In the genomic region with DNA sequence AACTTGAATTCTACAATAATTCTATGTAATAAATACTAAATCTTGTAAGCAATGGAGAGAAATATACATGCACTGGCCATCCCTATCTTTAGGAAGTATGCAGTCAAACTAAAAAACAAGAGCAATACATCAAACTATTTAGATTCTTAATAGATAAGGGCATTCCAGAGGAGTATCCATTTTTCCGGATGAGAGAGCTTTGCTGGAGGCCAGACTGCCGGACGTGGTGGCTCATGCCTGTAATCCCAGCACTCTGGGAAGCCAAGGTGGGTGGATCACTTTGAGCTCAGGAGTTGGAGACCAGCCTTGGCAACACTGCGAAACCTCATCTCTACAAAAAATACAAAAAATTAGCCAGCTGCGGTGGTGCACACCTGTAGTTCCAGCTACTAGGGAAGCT, we compare ENCODE assay signal across 25 cellular contexts.
"Had no signal": no experiment of that assay in that cellular context is flagged by ENCODE, and none has a peak within 500 bp of the region (broad histone marks: within the 10 kb centered on the region; RNA-seq: fewer than 3 reads in every experiment).

No MANE protein-coding gene starts in this region.

- DNase-seq: cerebellar nuclear complex; effector memory CD8-positive, alpha-beta T cell; foreskin keratinocyte; heart left ventricle; hippocampal formation; islet precursor cell; left cardiac atrium; left ventricle myocardium inferior; lower lobe of right lung; psoas muscle; retina; spleen; stimulated activated CD4-positive, alpha-beta T cell treated with anti-CD3 and anti-CD28 coated beads, Interleukin-15, amount 100 ng/mL, for 24 hours; stimulated activated CD4-positive, alpha-beta T cell treated with anti-CD3 and anti-CD28 coated beads, Interleukin-1b, Interleukin-23, amount 100 ng/mL, for 48 hours; stimulated activated CD4-positive, alpha-beta T cell treated with anti-CD3 and anti-CD28 coated beads, Interleukin-4, amount 100 ng/mL, for 24 hours; stimulated activated naive B cell treated with anti-CD40 and anti-IgM and Interleukin-4, amounts not matched to agents 10 μg/mL and 1 μg/mL and 100 μg/mL, for 72 hours; stimulated activated naive CD8-positive, alpha-beta T cell treated with anti-CD3 and anti-CD28 coated beads, Interleukin-15, amount 100 ng/mL, for 72 hours; substantia nigra; transverse colon had no signal

- H3K36me3 Mint-ChIP-seq: mesothelial cell of epicardium; natural killer cell treated with Interleukin-12 subunit alpha and Interleukin-12 subunit beta and Interleukin-15 and Interleukin-18, amount 100 ng/mL, for 72 hours; stimulated activated naive B cell treated with anti-CD40 and anti-IgM and Interleukin-4, amounts not matched to agents 10 μg/mL and 1 μg/mL and 100 μg/mL, for 72 hours had no signal

- H3K4me1 Mint-ChIP-seq: memory B cell; stimulated activated naive B cell treated with anti-CD40 and anti-IgM and Interleukin-4, amounts not matched to agents 10 μg/mL and 1 μg/mL and 100 μg/mL, for 72 hours; stimulated activated naive CD8-positive, alpha-beta T cell treated with anti-CD3 and anti-CD28 coated beads, Interleukin-15, amount 100 ng/mL, for 72 hours had no signal

- H3K27me3 ChIP-seq: spleen, transverse colon had no signal

- H3K36me3 ChIP-seq: heart left ventricle, left ventricle myocardium inferior, lower lobe of right lung, neural progenitor cell, spleen, thoracic aorta, transverse colon had no signal

- H3K4me3 Mint-ChIP-seq: dendritic cell treated with granulocyte-macrophage colony-stimulating factor and Interleukin-4, amounts not matched to agents 40 ng/mL and 50 ng/mL, for 4 days; effector memory CD8-positive, alpha-beta T cell; memory B cell; mesothelial cell of epicardium; natural killer cell treated with Interleukin-12 subunit alpha and Interleukin-12 subunit beta and Interleukin-15 and Interleukin-18, amount 100 ng/mL, for 72 hours; neural progenitor cell; stimulated activated naive B cell treated with anti-CD40 and anti-IgM and Interleukin-4, amounts not matched to agents 10 μg/mL and 1 μg/mL and 100 μg/mL, for 72 hours; stimulated activated naive CD8-positive, alpha-beta T cell treated with anti-CD3 and anti-CD28 coated beads, Interleukin-15, amount 100 ng/mL, for 72 hours had no signal

- H3K27ac ChIP-seq: foreskin keratinocyte, heart left ventricle, left ventricle myocardium inferior, lower lobe of right lung, neural progenitor cell, psoas muscle, spleen, thoracic aorta, transverse colon had no signal

- H3K4me1 ChIP-seq: foreskin keratinocyte, heart left ventricle, left ventricle myocardium inferior, lower lobe of right lung, psoas muscle, spleen, transverse colon had no signal

- H3K4me3 ChIP-seq: heart left ventricle, left ventricle myocardium inferior, lower lobe of right lung, neural progenitor cell, psoas muscle, spleen, thoracic aorta, transverse colon had no signal

- H3K9me3 Mint-ChIP-seq: dendritic cell treated with granulocyte-macrophage colony-stimulating factor and Interleukin-4, amounts not matched to agents 40 ng/mL and 50 ng/mL, for 4 days; effector memory CD8-positive, alpha-beta T cell; memory B cell; mesothelial cell of epicardium; natural killer cell treated with Interleukin-12 subunit alpha and Interleukin-12 subunit beta and Interleukin-15 and Interleukin-18, amount 100 ng/mL, for 72 hours; neural progenitor cell; stimulated activated naive B cell treated with anti-CD40 and anti-IgM and Interleukin-4, amounts not matched to agents 10 μg/mL and 1 μg/mL and 100 μg/mL, for 72 hours; stimulated activated naive CD8-positive, alpha-beta T cell treated with anti-CD3 and anti-CD28 coated beads, Interleukin-15, amount 100 ng/mL, for 72 hours had no signal

- H3K27ac Mint-ChIP-seq: dendritic cell treated with granulocyte-macrophage colony-stimulating factor and Interleukin-4, amounts not matched to agents 40 ng/mL and 50 ng/mL, for 4 days; effector memory CD8-positive, alpha-beta T cell; memory B cell; mesothelial cell of epicardium; natural killer cell treated with Interleukin-12 subunit alpha and Interleukin-12 subunit beta and Interleukin-15 and Interleukin-18, amount 100 ng/mL, for 72 hours; neural progenitor cell; stimulated activated naive B cell treated with anti-CD40 and anti-IgM and Interleukin-4, amounts not matched to agents 10 μg/mL and 1 μg/mL and 100 μg/mL, for 72 hours; stimulated activated naive CD8-positive, alpha-beta T cell treated with anti-CD3 and anti-CD28 coated beads, Interleukin-15, amount 100 ng/mL, for 72 hours had no signal

- H3K9me3 ChIP-seq: heart left ventricle, left ventricle myocardium inferior, lower lobe of right lung, psoas muscle, spleen, thoracic aorta, transverse colon had no signal

- H3K27me3 Mint-ChIP-seq: effector memory CD8-positive, alpha-beta T cell; memory B cell; natural killer cell treated with Interleukin-12 subunit alpha and Interleukin-12 subunit beta and Interleukin-15 and Interleukin-18, amount 100 ng/mL, for 72 hours; stimulated activated naive B cell treated with anti-CD40 and anti-IgM and Interleukin-4, amounts not matched to agents 10 μg/mL and 1 μg/mL and 100 μg/mL, for 72 hours; stimulated activated naive CD8-positive, alpha-beta T cell treated with anti-CD3 and anti-CD28 coated beads, Interleukin-15, amount 100 ng/mL, for 72 hours had no signal
